In the genomic region with DNA sequence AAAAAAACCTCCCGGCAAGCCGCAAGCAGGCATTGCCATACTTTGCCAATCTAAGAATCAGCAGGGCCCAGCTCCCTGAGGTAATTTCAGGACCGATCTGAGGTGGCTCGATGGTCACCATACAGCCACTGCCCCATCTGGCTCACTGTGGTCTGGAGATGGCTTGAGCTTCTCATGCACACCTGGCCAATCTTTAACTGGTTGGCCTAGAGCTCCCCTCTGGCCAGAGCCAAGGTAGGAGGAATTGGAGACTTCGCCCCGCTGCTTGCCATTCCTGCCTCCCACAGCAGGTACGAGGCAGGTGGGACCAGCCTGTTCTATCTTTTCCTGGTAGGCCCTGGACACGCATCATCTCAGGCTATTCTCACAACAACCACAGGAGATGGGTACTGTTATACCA, we compare ENCODE assay signal across 27 cellular contexts. TPM values are rescaled to one million over a fixed set of nuclear protein-coding genes. Genes with fewer than 3 reads are reported as not detected.
DNase-seq lines count a peak whose midpoint lies in the region; ATAC-seq, FAIRE-seq and TF ChIP-seq lines count a peak whose summit lies in the region.
"Had no signal": no experiment of that assay in that cellular context is flagged by ENCODE, and none has a peak within 500 bp of the region (broad histone marks: within the 10 kb centered on the region; RNA-seq: fewer than 3 reads in every experiment).

No MANE protein-coding gene starts in this region.

- no peak overlapping the region for H2BK20ac ChIP-seq in IMR-90 (ENCODE audit: low read depth, low read length)

- TF ChIP-seq RAD21 in IMR-90 (IDR thresholded peaks at IDR 0.05; ENCODE audit: low read length) (no peak), HepG2 (CRISPR knock-in tag; IDR thresholded peaks at IDR 0.05) (no peak)

- H3K9ac ChIP-seq in IMR-90 (ENCODE audit: low read depth, low read length) (no peak overlapping the region), endodermal cell (ENCODE audit: extremely low read depth, low read length, poor library complexity, severe bottlenecking) (no peak overlapping the region), HepG2 (ENCODE audit: insufficient read depth, low read depth, low read length) (no peak overlapping the region)

- BruUV-seq in IMR-90 (replicated peaks; lab: Mats Ljungman, UMichigan) (no TSS peak), HepG2 (replicated peaks; lab: Mats Ljungman, UMichigan) (no TSS peak)

- H3K4me1 ChIP-seq in IMR-90 (ENCODE audit: control insufficient read depth, insufficient read depth, low read length) (no peaks in the 10 kb centered on the region), endodermal cell (ENCODE audit: control insufficient read depth, insufficient read depth, low read length) (no peaks in the 10 kb centered on the region), HepG2 (ENCODE audit: insufficient read depth, low read length) (peaks cover 24% of the 10 kb centered on the region), testis (no peaks in the 10 kb centered on the region)
- H3K4me1 ChIP-seq: A549 had no signal

- dilution Hi-C loops in IMR-90 (cut with HindIII; ENCODE audit: low sequenced_read_pairs, unreplicated experiment), result no loop called here

- no peak overlapping the region for H2AK9ac ChIP-seq in IMR-90 (replicated peaks; ENCODE audit: low read depth, low read length, poor library complexity)

- no peak for ATAC-seq in IMR-90 (ENCODE audit: low read depth)
- no peak for ATAC-seq in HepG2
- ATAC-seq: A549, GM23338, HCT116 had no signal

- CTCF ChIA-PET in IMR-90 (lab: Yijun Ruan, JAX), result interaction anchor here (0.5 to 2.8 kb wide), 3 partner anchors 10 to 396 kb away, joined by 3 to 7 read pairs (median 3); no protein-coding TSS in a partner anchor
- CTCF ChIA-PET in HepG2 (lab: Yijun Ruan, JAX; ENCODE audit: low intra/inter-chr PET ratio, low total read pairs), result no interaction called here

- H3K27ac Mint-ChIP-seq in endodermal cell (no peak overlapping the region), neural crest cell (ENCODE audit: unreplicated experiment) (peak overlapping the region; percentile 67), immature natural killer cell (no peak overlapping the region)
- H3K27ac Mint-ChIP-seq: CD4-positive, alpha-beta memory T cell; GM23338; H9 had no signal

- H3K9me3 Mint-ChIP-seq in endodermal cell (no peaks in the 10 kb centered on the region), neural crest cell (no peaks in the 10 kb centered on the region), immature natural killer cell (no peaks in the 10 kb centered on the region)
- H3K9me3 Mint-ChIP-seq: CD4-positive, alpha-beta memory T cell; GM23338 had no signal

- in situ Hi-C loops in IMR-90 (cut with MboI; ENCODE audit: low sequenced_read_pairs), result no loop called here
- in situ Hi-C loops in HepG2 (cut with HindIII; ENCODE audit: extremely low pct_ligation_motif_present, low pct_unique_long_range_greater_than_20kb), result no loop called here

- H3K27me3 Mint-ChIP-seq in endodermal cell (ENCODE audit: insufficient read depth), result peaks cover 7% of the 10 kb centered on the region
- H3K27me3 Mint-ChIP-seq in neural crest cell (ENCODE audit: low read depth), result peaks cover 7% of the 10 kb centered on the region
- peaks cover 2% of the 10 kb centered on the region in 3 donors for H3K27me3 Mint-ChIP-seq in immature natural killer cell (ENCODE audit: low read depth in 3 of 3)

- H3K27ac ChIP-seq in IMR-90 (ENCODE audit: insufficient read depth, low read length) (no peak overlapping the region), endodermal cell (ENCODE audit: low read depth, low read length) (no peak overlapping the region), HepG2 (ENCODE audit: extremely low read length, insufficient read depth, low read length) (no peak overlapping the region), testis (no peak overlapping the region)
- H3K27ac ChIP-seq: A549 had no signal

- no peak overlapping the region for H3K14ac ChIP-seq in IMR-90 (replicated peaks; ENCODE audit: low read depth, low read length)

- DNase-seq in IMR-90 (no peak), endodermal cell (peak; percentile 41), HepG2 (ENCODE audit: low spot score) (no peak), neural crest cell (ENCODE audit: low read depth, low spot score) (no peak), immature natural killer cell (no peak), NCI-H2107 treated with DMSO at 0.1 percent for 48 hours (lab: John Stamatoyannopoulos, UW; ENCODE audit: unreplicated experiment) (no peak), testis (no peak)
- DNase-seq: 8988T; ACHN; AML-193; C1 segment of cervical spinal cord; Calu3; CD4-positive, alpha-beta memory T cell; COR-L47; DMS53; DMS79 treated with DMSO at 0.1 percent for 48 hours; GF-D8; H9 had no signal

- H3K4me1 Mint-ChIP-seq in endodermal cell (peaks cover 15% of the 10 kb centered on the region), neural crest cell (peaks cover 13% of the 10 kb centered on the region), immature natural killer cell (no peaks in the 10 kb centered on the region)
- H3K4me1 Mint-ChIP-seq: CD4-positive, alpha-beta memory T cell had no signal

- intact Hi-C loops in IMR-90 (cut with micrococcal nuclease) (loop anchor here (10.0 kb wide), 1 partner anchor 64 kb away; a partner anchor contains a TSS), HepG2 (cut with micrococcal nuclease; ENCODE audit: unreplicated experiment) (no loop called here), testis (cut with DNase I; ENCODE audit: low total_unique reads) (no loop called here)

- no peak for TF ChIP-seq EP300 in HepG2 (IDR thresholded peaks at IDR 0.05; ENCODE audit: low read depth in 2 of 2, low read length in 2 of 2)
- no peak for TF ChIP-seq EP300 in HepG2 (CRISPR knock-in tag; IDR thresholded peaks at IDR 0.05; ENCODE audit: borderline replicate concordance)

- H4K20me1 ChIP-seq in IMR-90 (ENCODE audit: insufficient read depth, low read length), result no peaks in the 10 kb centered on the region
- no peaks in the 10 kb centered on the region for H4K20me1 ChIP-seq in HepG2 (ENCODE audit: insufficient read depth, low read length)

- no peak for FAIRE-seq in HepG2 (lab: Jason Lieb, UNC)
- FAIRE-seq: A549, GM12891, GM18507 had no signal

- H4K91ac ChIP-seq in IMR-90 (ENCODE audit: insufficient read depth, low read depth, low read length), result no peak overlapping the region

- H3K18ac ChIP-seq in IMR-90 (ENCODE audit: low read depth, low read length), result no peak overlapping the region

- H3K56ac ChIP-seq in IMR-90 (ENCODE audit: extremely low read depth, insufficient read depth, low read length), result no peak overlapping the region

- TF ChIP-seq CTCF in IMR-90 (conservative IDR thresholded peaks at IDR 0.05; ENCODE audit: low read depth, low read length) (no peak), endodermal cell (conservative IDR thresholded peaks at IDR 0.05) (no peak), HepG2 (CRISPR knock-in tag; IDR thresholded peaks at IDR 0.05) (no peak), neural crest cell (conservative IDR thresholded peaks at IDR 0.05) (no peak), testis (IDR thresholded peaks at IDR 0.05) (no peak)

- H3K36me3 Mint-ChIP-seq in endodermal cell (ENCODE audit: low read depth) (no peaks in the 10 kb centered on the region), neural crest cell (ENCODE audit: low read depth) (no peaks in the 10 kb centered on the region), immature natural killer cell (no peaks in the 10 kb centered on the region)
- H3K36me3 Mint-ChIP-seq: CD4-positive, alpha-beta memory T cell had no signal

- TF ChIP-seq POLR2A in IMR-90 (IDR thresholded peaks at IDR 0.05; ENCODE audit: low read depth, low read length) (no peak), HepG2 (IDR thresholded peaks at IDR 0.05; ENCODE audit: insufficient read depth in 1 of 2, low read depth in 2 of 2, low read length in 2 of 2) (no peak), testis (IDR thresholded peaks at IDR 0.05) (no peak)

- no peak overlapping the region for H3K4ac ChIP-seq in IMR-90 (ENCODE audit: low read depth, low read length)

- H3K4me3 Mint-ChIP-seq in endodermal cell, result no peak overlapping the region
- no peak overlapping the region for H3K4me3 Mint-ChIP-seq in neural crest cell
- H3K4me3 Mint-ChIP-seq in immature natural killer cell, result no peak overlapping the region
- H3K4me3 Mint-ChIP-seq: CD4-positive, alpha-beta memory T cell; GM23338; H9 had no signal

- POLR2A ChIA-PET in IMR-90 (lab: Charles Lee; ENCODE audit: unreplicated experiment), result interaction anchor here (0.5 kb wide), 1 partner anchor 120 kb away, joined by 8 read pairs; no protein-coding TSS in a partner anchor
- POLR2A ChIA-PET in HepG2 (lab: Yijun Ruan, JAX), result interaction anchor here (1.2 to 4.0 kb wide), 3 partner anchors 18 to 33 kb away, joined by 6 to 53 read pairs (median 7); a partner anchor contains a TSS

- H3K9me3 ChIP-seq in IMR-90 (ENCODE audit: control insufficient read depth, insufficient read depth, low read length) (0 out of 2 replicates have a peak, but pooled peaks cover 2% of the 10 kb centered on the region), endodermal cell (ENCODE audit: control insufficient read depth, low read length) (no peaks in the 10 kb centered on the region), HepG2 (ENCODE audit: low read length) (no peaks in the 10 kb centered on the region), testis (no peaks in the 10 kb centered on the region)
- H3K9me3 ChIP-seq: A549 had no signal

- no peaks in the 10 kb centered on the region for H3K79me1 ChIP-seq in IMR-90 (ENCODE audit: low read depth in 1 of 2, low read length in 2 of 2)

- H3K4me2 ChIP-seq in IMR-90 (ENCODE audit: low read depth, low read length) (no peak overlapping the region), HepG2 (ENCODE audit: low read depth, low read length) (no peak overlapping the region)
- H3K4me2 ChIP-seq: A549, GM23338 had no signal

- no peak overlapping the region for H4K5ac ChIP-seq in IMR-90 (ENCODE audit: low read depth, low read length)

- no peak overlapping the region for H4K8ac ChIP-seq in IMR-90 (ENCODE audit: low read depth in 2 of 2, low read length in 2 of 2)

- H3K36me3 ChIP-seq in IMR-90 (ENCODE audit: control insufficient read depth, insufficient read depth, low read length), result no peaks in the 10 kb centered on the region
- no peaks in the 10 kb centered on the region for H3K36me3 ChIP-seq in endodermal cell (ENCODE audit: control insufficient read depth, insufficient read depth, low read length)
- no peaks in the 10 kb centered on the region for H3K36me3 ChIP-seq in HepG2 (replicated peaks in 1 of 2; ENCODE audit: control insufficient read depth in 1 of 2, insufficient read depth in 2 of 2, low read length in 2 of 2)
- no peaks in the 10 kb centered on the region for H3K36me3 ChIP-seq in testis (ENCODE audit: low read depth, missing control alignments)

- no peak overlapping the region for H2BK15ac ChIP-seq in IMR-90 (ENCODE audit: low read depth, low read length)

- H2AFZ ChIP-seq in IMR-90 (replicated peaks; ENCODE audit: low read length, poor library complexity) (peak overlapping the region; percentile 58), HepG2 (ENCODE audit: low read length) (no peak overlapping the region)
- H2AFZ ChIP-seq: GM23338 had no signal

- no peak overlapping the region for H2BK5ac ChIP-seq in IMR-90 (ENCODE audit: low read depth, low read length, poor library complexity, severe bottlenecking)

- H2BK120ac ChIP-seq in IMR-90 (ENCODE audit: low read depth, low read length), result no peak overlapping the region

- no peaks in the 10 kb centered on the region for H3K79me2 ChIP-seq in HepG2 (ENCODE audit: insufficient read depth, low read length)

- H3K9me1 ChIP-seq in IMR-90 (ENCODE audit: insufficient read depth, low read length), result no peaks in the 10 kb centered on the region

- WGBS in IMR-90 (ENCODE audit: extremely low coverage in 2 of 2, insufficient read length in 1 of 2), 2 experiments, result no CpG with 5 or more reads among the region's 8 CpGs
- 91% methylated on average over 6 to 8 of the region's 8 CpGs for WGBS in endodermal cell (ENCODE audit: insufficient coverage in 1 of 2, insufficient read length in 1 of 2), 2 experiments
- 93% methylated on average over 8 of the region's 8 CpGs for WGBS in HepG2 (ENCODE audit: low lambda C conversion rate)
- WGBS in testis, 2 donors, result 89 to 92% methylated on average over 8 of the region's 8 CpGs

- no peak overlapping the region for H2AK5ac ChIP-seq in IMR-90 (ENCODE audit: low read depth, low read length)

- no peak overlapping the region for H3K4me3 ChIP-seq in IMR-90 (ENCODE audit: insufficient read depth, low read depth, low read length)
- no peak overlapping the region for H3K4me3 ChIP-seq in endodermal cell (ENCODE audit: low read length)
- H3K4me3 ChIP-seq in HepG2 (replicated peaks in 1 of 3; ENCODE audit: insufficient read depth in 1 of 3, low read depth in 2 of 3, low read length in 3 of 3), result no peak overlapping the region
- no peak overlapping the region for H3K4me3 ChIP-seq in testis
- H3K4me3 ChIP-seq: A549, GM23338 had no signal

- no peak overlapping the region for H3K23ac ChIP-seq in IMR-90 (ENCODE audit: low read depth, low read length)

- H3K27me3 ChIP-seq in IMR-90 (ENCODE audit: control insufficient read depth, insufficient read depth, low read length), result peaks cover 38% of the 10 kb centered on the region
- H3K27me3 ChIP-seq in endodermal cell (ENCODE audit: control insufficient read depth, insufficient read depth, low read length, poor library complexity, severe bottlenecking), result no peaks in the 10 kb centered on the region
- no peaks in the 10 kb centered on the region for H3K27me3 ChIP-seq in HepG2 (ENCODE audit: control insufficient read depth in 1 of 2, insufficient read depth in 2 of 2, low read length in 2 of 2)
- no peaks in the 10 kb centered on the region for H3K27me3 ChIP-seq in testis

RNA-seq across cellular contexts. Expression of a gene that starts 10.1 kb away (rescaled TPM):
- not detected in 2 replicates for total RNA-seq in IMR-90 (2012; rRNA removed)
- polyA plus RNA-seq in IMR-90 (2012; rRNA removed), result not detected in 2 replicates
- polyA plus RNA-seq in IMR-90 (2012; cell fraction: cytosol; rRNA removed), result not detected in 2 replicates
- polyA plus RNA-seq in IMR-90 (2012; cell fraction: nucleus; rRNA removed; ENCODE audit: low replicate concordance), result not detected in 2 replicates
- total RNA-seq in endodermal cell, result not detected
- not detected for polyA plus RNA-seq in endodermal cell (2013, experiment 1 of 2)
- polyA plus RNA-seq in endodermal cell (2013, experiment 2 of 2), result not detected
- total RNA-seq in HepG2 (2016; rRNA removed; fragmentation: Illumina TruSeq; extraction: Trizol), result not detected in 2 replicates
- not detected in 2 replicates for total RNA-seq in HepG2 (2016; cell fraction: cytosol; rRNA removed; fragmentation: Illumina TruSeq; extraction: Trizol; ENCODE audit: low read depth)
- not detected in 2 replicates for total RNA-seq in HepG2 (2016; cell fraction: insoluble cytoplasmic fraction; rRNA removed; fragmentation: Illumina TruSeq; extraction: Trizol)
- not detected in 2 replicates for total RNA-seq in HepG2 (2016; cell fraction: membrane; rRNA removed; fragmentation: Illumina TruSeq; extraction: Trizol)
- total RNA-seq in HepG2 (2016; cell fraction: nucleus; rRNA removed; fragmentation: Illumina TruSeq; extraction: Trizol), result not detected in 2 replicates
- 0.07 and 0.09 TPM in 2 replicates for polyA plus RNA-seq in HepG2 (2011; rRNA removed)
- polyA plus RNA-seq in HepG2 (2011; cell fraction: cytosol; rRNA removed), result 0.03 and 0.13 TPM in 2 replicates
- 0.03 TPM in 1 of 2 replicates, not detected in the other for polyA plus RNA-seq in HepG2 (2011; cell fraction: nucleus; rRNA removed)
- 0.12 and 0.23 TPM in 2 replicates for polyA plus RNA-seq in HepG2 (2012)
- polyA plus RNA-seq in HepG2 (2016; cell fraction: cytosol; fragmentation: Illumina TruSeq; extraction: Trizol; ENCODE audit: low read depth), result not detected in 2 replicates
- not detected in 2 replicates for polyA plus RNA-seq in HepG2 (2016; cell fraction: insoluble cytoplasmic fraction; fragmentation: Illumina TruSeq; extraction: Trizol; ENCODE audit: low read depth)
- not detected in 2 replicates for polyA plus RNA-seq in HepG2 (2016; cell fraction: membrane; fragmentation: Illumina TruSeq; extraction: Trizol; ENCODE audit: low read depth)
- polyA plus RNA-seq in HepG2 (2016; cell fraction: nucleus; fragmentation: Illumina TruSeq; extraction: Trizol; ENCODE audit: insufficient read depth, low read depth), result not detected in 2 replicates
- 0.05 TPM in 1 of 2 replicates, not detected in the other for polyA minus RNA-seq in HepG2 (2011; rRNA and poly(A)+ RNA removed; ENCODE audit: low replicate concordance)
- polyA minus RNA-seq in HepG2 (2011; cell fraction: cytosol; rRNA and poly(A)+ RNA removed), result not detected in 2 replicates
- not detected in 2 replicates for polyA minus RNA-seq in HepG2 (2011; cell fraction: nucleus; rRNA and poly(A)+ RNA removed)
- total RNA-seq in neural crest cell, result not detected in 2 replicates
- polyA plus RNA-seq in immature natural killer cell, result not detected
- under 1 TPM; 0.12 to 0.31 TPM for total RNA-seq in testis
- polyA plus RNA-seq in testis (ENCODE audit: insufficient read depth, low read depth, low replicate concordance), result not detected
- total RNA-seq: Calu3; CD4-positive, alpha-beta memory T cell; Daoy; G401; GM23338; H4; H9 had no signal
- polyA plus RNA-seq: A549; BJ; CD4-positive, alpha-beta memory T cell; GM23338 had no signal

RNA-seq across cellular contexts. Expression of a gene that starts 23.1 kb away (rescaled TPM):
- total RNA-seq in IMR-90 (2012; rRNA removed) (10.8 and 13.6 TPM in 2 replicates), endodermal cell (10 to 100 TPM; 64.3 to 68.5 TPM), HepG2 (2016; rRNA removed; fragmentation: Illumina TruSeq; extraction: Trizol) (20.6 and 21.3 TPM in 2 replicates), neural crest cell (107 and 109 TPM in 2 replicates), testis (10 to 100 TPM; 41.5 to 43.1 TPM)
- polyA plus RNA-seq in IMR-90 (2012; rRNA removed) (42.5 and 54.0 TPM in 2 replicates), HepG2 (2011; rRNA removed) (12.5 and 18.8 TPM in 2 replicates), immature natural killer cell (100 to 1,000 TPM in 1 of 3 donors, 10 to 100 TPM in 2; 94.0 to 180 (median 95.9) TPM), testis (ENCODE audit: insufficient read depth, low read depth, low replicate concordance) (45.6 TPM)
- polyA plus RNA-seq in IMR-90 (2012; cell fraction: cytosol; rRNA removed), result 33.3 and 58.6 TPM in 2 replicates
- 97.3 and 182 TPM in 2 replicates for polyA plus RNA-seq in IMR-90 (2012; cell fraction: nucleus; rRNA removed; ENCODE audit: low replicate concordance)
- polyA plus RNA-seq in endodermal cell (2013, experiment 1 of 2), result 47.2 TPM
- polyA plus RNA-seq in endodermal cell (2013, experiment 2 of 2), result 45.1 TPM
- total RNA-seq in HepG2 (2016; cell fraction: cytosol; rRNA removed; fragmentation: Illumina TruSeq; extraction: Trizol; ENCODE audit: low read depth), result 8.5 and 9.2 TPM in 2 replicates
- total RNA-seq in HepG2 (2016; cell fraction: insoluble cytoplasmic fraction; rRNA removed; fragmentation: Illumina TruSeq; extraction: Trizol), result 17.5 and 21.5 TPM in 2 replicates
- total RNA-seq in HepG2 (2016; cell fraction: membrane; rRNA removed; fragmentation: Illumina TruSeq; extraction: Trizol), result 24.6 and 31.5 TPM in 2 replicates
- total RNA-seq in HepG2 (2016; cell fraction: nucleus; rRNA removed; fragmentation: Illumina TruSeq; extraction: Trizol), result 22.6 and 23.4 TPM in 2 replicates
- 13.9 and 14.0 TPM in 2 replicates for polyA plus RNA-seq in HepG2 (2011; cell fraction: cytosol; rRNA removed)
- 67.4 and 72.0 TPM in 2 replicates for polyA plus RNA-seq in HepG2 (2011; cell fraction: nucleus; rRNA removed)
- polyA plus RNA-seq in HepG2 (2012), result 26.5 and 39.5 TPM in 2 replicates
- polyA plus RNA-seq in HepG2 (2016; cell fraction: cytosol; fragmentation: Illumina TruSeq; extraction: Trizol; ENCODE audit: low read depth), result 10.3 and 12.4 TPM in 2 replicates
- polyA plus RNA-seq in HepG2 (2016; cell fraction: insoluble cytoplasmic fraction; fragmentation: Illumina TruSeq; extraction: Trizol; ENCODE audit: low read depth), result 42.9 and 49.6 TPM in 2 replicates
- polyA plus RNA-seq in HepG2 (2016; cell fraction: membrane; fragmentation: Illumina TruSeq; extraction: Trizol; ENCODE audit: low read depth), result 24.4 and 34.3 TPM in 2 replicates
- polyA plus RNA-seq in HepG2 (2016; cell fraction: nucleus; fragmentation: Illumina TruSeq; extraction: Trizol; ENCODE audit: insufficient read depth, low read depth), result 80.5 and 84.1 TPM in 2 replicates
- polyA minus RNA-seq in HepG2 (2011; rRNA and poly(A)+ RNA removed; ENCODE audit: low replicate concordance), result 34.0 and 51.8 TPM in 2 replicates
- polyA minus RNA-seq in HepG2 (2011; cell fraction: cytosol; rRNA and poly(A)+ RNA removed), result 19.3 and 20.3 TPM in 2 replicates
- 23.4 and 28.1 TPM in 2 replicates for polyA minus RNA-seq in HepG2 (2011; cell fraction: nucleus; rRNA and poly(A)+ RNA removed)

RNA-seq across cellular contexts. Expression of a gene that starts 33.4 kb away (rescaled TPM):
- total RNA-seq in IMR-90 (2012; rRNA removed) (under 0.01 TPM in 2 replicates), endodermal cell (not detected), HepG2 (2016; rRNA removed; fragmentation: Illumina TruSeq; extraction: Trizol) (4.1 and 7.9 TPM in 2 replicates), neural crest cell (1.7 and 2.3 TPM in 2 replicates), testis (under 1 TPM; 0.19 to 0.31 TPM)
- polyA plus RNA-seq in IMR-90 (2012; rRNA removed) (0.03 and 0.04 TPM in 2 replicates), HepG2 (2011; rRNA removed) (8.0 and 11.0 TPM in 2 replicates), immature natural killer cell (not detected), testis (ENCODE audit: insufficient read depth, low read depth, low replicate concordance) (5.6 TPM)
- polyA plus RNA-seq in IMR-90 (2012; cell fraction: cytosol; rRNA removed), result 0.02 TPM in 1 of 2 replicates, not detected in the other
- polyA plus RNA-seq in IMR-90 (2012; cell fraction: nucleus; rRNA removed; ENCODE audit: low replicate concordance), result 0.05 and 0.06 TPM in 2 replicates
- 0.21 TPM for polyA plus RNA-seq in endodermal cell (2013, experiment 1 of 2)
- 0.21 TPM for polyA plus RNA-seq in endodermal cell (2013, experiment 2 of 2)
- 1.3 and 1.7 TPM in 2 replicates for total RNA-seq in HepG2 (2016; cell fraction: cytosol; rRNA removed; fragmentation: Illumina TruSeq; extraction: Trizol; ENCODE audit: low read depth)
- total RNA-seq in HepG2 (2016; cell fraction: insoluble cytoplasmic fraction; rRNA removed; fragmentation: Illumina TruSeq; extraction: Trizol), result 3.5 and 7.6 TPM in 2 replicates
- 3.3 and 3.8 TPM in 2 replicates for total RNA-seq in HepG2 (2016; cell fraction: membrane; rRNA removed; fragmentation: Illumina TruSeq; extraction: Trizol)
- 8.5 and 8.7 TPM in 2 replicates for total RNA-seq in HepG2 (2016; cell fraction: nucleus; rRNA removed; fragmentation: Illumina TruSeq; extraction: Trizol)
- 7.0 and 10.8 TPM in 2 replicates for polyA plus RNA-seq in HepG2 (2011; cell fraction: cytosol; rRNA removed)
- 8.4 and 11.9 TPM in 2 replicates for polyA plus RNA-seq in HepG2 (2011; cell fraction: nucleus; rRNA removed)
- polyA plus RNA-seq in HepG2 (2012), result 7.0 and 9.5 TPM in 2 replicates
- 1.2 TPM in 2 replicates for polyA plus RNA-seq in HepG2 (2016; cell fraction: cytosol; fragmentation: Illumina TruSeq; extraction: Trizol; ENCODE audit: low read depth)
- polyA plus RNA-seq in HepG2 (2016; cell fraction: insoluble cytoplasmic fraction; fragmentation: Illumina TruSeq; extraction: Trizol; ENCODE audit: low read depth), result 3.4 and 3.6 TPM in 2 replicates
- polyA plus RNA-seq in HepG2 (2016; cell fraction: membrane; fragmentation: Illumina TruSeq; extraction: Trizol; ENCODE audit: low read depth), result 1.9 and 2.1 TPM in 2 replicates
- polyA plus RNA-seq in HepG2 (2016; cell fraction: nucleus; fragmentation: Illumina TruSeq; extraction: Trizol; ENCODE audit: insufficient read depth, low read depth), result 13.4 and 14.2 TPM in 2 replicates
- polyA minus RNA-seq in HepG2 (2011; rRNA and poly(A)+ RNA removed; ENCODE audit: low replicate concordance), result 2.4 and 6.8 TPM in 2 replicates
- polyA minus RNA-seq in HepG2 (2011; cell fraction: cytosol; rRNA and poly(A)+ RNA removed), result 2.5 and 7.8 TPM in 2 replicates
- polyA minus RNA-seq in HepG2 (2011; cell fraction: nucleus; rRNA and poly(A)+ RNA removed), result 1.9 and 5.3 TPM in 2 replicates
- total RNA-seq: G401 had no signal
- polyA plus RNA-seq: BJ; CD4-positive, alpha-beta memory T cell had no signal

RNA-seq across cellular contexts. Expression of a gene that starts 53.9 kb away (rescaled TPM):
- total RNA-seq in IMR-90 (2012; rRNA removed) (not detected in 2 replicates), endodermal cell (not detected), HepG2 (2016; rRNA removed; fragmentation: Illumina TruSeq; extraction: Trizol) (not detected in 2 replicates), neural crest cell (not detected in 2 replicates), testis (1 to 10 TPM; 4.3 to 4.6 TPM)
- polyA plus RNA-seq in IMR-90 (2012; rRNA removed) (not detected in 2 replicates), HepG2 (2011; rRNA removed) (not detected in 2 replicates), immature natural killer cell (not detected), testis (ENCODE audit: insufficient read depth, low read depth, low replicate concordance) (2.2 TPM)
- not detected in 2 replicates for polyA plus RNA-seq in IMR-90 (2012; cell fraction: cytosol; rRNA removed)
- 0.09 and 0.30 TPM in 2 replicates for polyA plus RNA-seq in IMR-90 (2012; cell fraction: nucleus; rRNA removed; ENCODE audit: low replicate concordance)
- not detected for polyA plus RNA-seq in endodermal cell (2013, experiment 1 of 2)
- polyA plus RNA-seq in endodermal cell (2013, experiment 2 of 2), result not detected
- not detected in 2 replicates for total RNA-seq in HepG2 (2016; cell fraction: cytosol; rRNA removed; fragmentation: Illumina TruSeq; extraction: Trizol; ENCODE audit: low read depth)
- not detected in 2 replicates for total RNA-seq in HepG2 (2016; cell fraction: insoluble cytoplasmic fraction; rRNA removed; fragmentation: Illumina TruSeq; extraction: Trizol)
- total RNA-seq in HepG2 (2016; cell fraction: membrane; rRNA removed; fragmentation: Illumina TruSeq; extraction: Trizol), result not detected in 2 replicates
- not detected in 2 replicates for total RNA-seq in HepG2 (2016; cell fraction: nucleus; rRNA removed; fragmentation: Illumina TruSeq; extraction: Trizol)
- not detected in 2 replicates for polyA plus RNA-seq in HepG2 (2011; cell fraction: cytosol; rRNA removed)
- 0.17 and 0.26 TPM in 2 replicates for polyA plus RNA-seq in HepG2 (2011; cell fraction: nucleus; rRNA removed)
- polyA plus RNA-seq in HepG2 (2012), result not detected in 2 replicates
- not detected in 2 replicates for polyA plus RNA-seq in HepG2 (2016; cell fraction: cytosol; fragmentation: Illumina TruSeq; extraction: Trizol; ENCODE audit: low read depth)
- polyA plus RNA-seq in HepG2 (2016; cell fraction: insoluble cytoplasmic fraction; fragmentation: Illumina TruSeq; extraction: Trizol; ENCODE audit: low read depth), result not detected in 2 replicates
- not detected in 2 replicates for polyA plus RNA-seq in HepG2 (2016; cell fraction: membrane; fragmentation: Illumina TruSeq; extraction: Trizol; ENCODE audit: low read depth)
- polyA plus RNA-seq in HepG2 (2016; cell fraction: nucleus; fragmentation: Illumina TruSeq; extraction: Trizol; ENCODE audit: insufficient read depth, low read depth), result not detected in 2 replicates
- polyA minus RNA-seq in HepG2 (2011; rRNA and poly(A)+ RNA removed; ENCODE audit: low replicate concordance), result 0.07 TPM in 1 of 2 replicates, not detected in the other
- not detected in 2 replicates for polyA minus RNA-seq in HepG2 (2011; cell fraction: cytosol; rRNA and poly(A)+ RNA removed)
- polyA minus RNA-seq in HepG2 (2011; cell fraction: nucleus; rRNA and poly(A)+ RNA removed), result not detected in 2 replicates
- total RNA-seq: Daoy, G401, GM23338, H9 had no signal
- polyA plus RNA-seq: A549; BJ; CD4-positive, alpha-beta memory T cell; GM23338 had no signal
